15 cellular contexts compared by ENCODE assay signal in the genomic region with DNA sequence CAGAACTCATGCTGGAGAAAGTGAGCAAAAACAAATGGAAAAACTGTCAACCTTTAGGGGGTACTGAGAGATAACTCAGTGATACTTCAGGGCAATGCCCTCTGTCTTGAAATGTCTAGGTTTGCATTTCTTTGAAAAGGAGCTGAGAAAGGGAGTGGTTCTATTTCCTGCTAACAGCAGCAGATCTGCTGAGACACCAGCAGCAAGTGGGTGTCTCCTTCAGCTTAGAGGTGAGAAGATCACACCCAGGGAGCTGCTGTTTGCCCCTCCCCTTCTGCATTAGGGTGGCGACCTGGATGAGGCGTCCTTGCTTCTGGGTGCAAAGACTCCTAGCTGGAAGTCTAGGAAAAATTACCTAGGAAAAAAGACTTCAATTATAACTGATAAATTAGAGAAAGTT. TPM values are rescaled to one million over a fixed set of nuclear protein-coding genes. Genes with fewer than 3 reads are reported as not detected.
DNase-seq lines count a peak whose midpoint lies in the region; ATAC-seq and TF ChIP-seq lines count a peak whose summit lies in the region.
"Had no signal": no experiment of that assay in that cellular context is flagged by ENCODE, and none has a peak within 500 bp of the region (broad histone marks: within the 10 kb centered on the region; RNA-seq: fewer than 3 reads in every experiment).

No MANE protein-coding gene starts in this region.

- H3K4me1 ChIP-seq in body of pancreas: no peaks in the 10 kb centered on the region
- H3K4me1 ChIP-seq: left lung, SJCRH30, tibial artery had no signal

- H3K27ac Mint-ChIP-seq in activated CD4-positive, alpha-beta T cell treated with anti-CD3 and anti-CD28 coated beads, Interleukin-2, amount 10 ng/mL, durations not matched to agents 24 days and 14 days: peak overlapping the region; percentile 55
- H3K27ac Mint-ChIP-seq in activated CD8-positive, alpha-beta T cell treated with anti-CD3 and anti-CD28 coated beads for 36 hours: peak overlapping the region; percentile 64

- H3K4me1 Mint-ChIP-seq in activated CD4-positive, alpha-beta T cell treated with anti-CD3 and anti-CD28 coated beads, Interleukin-2, amount 10 ng/mL, durations not matched to agents 24 days and 14 days: peaks cover 24% of the 10 kb centered on the region
- peaks cover 14% of the 10 kb centered on the region for H3K4me1 Mint-ChIP-seq in activated CD8-positive, alpha-beta T cell treated with anti-CD3 and anti-CD28 coated beads for 36 hours (ENCODE audit: low read depth)

- TF ChIP-seq POLR2A in body of pancreas (IDR thresholded peaks at IDR 0.05): no peak

- no peaks in the 10 kb centered on the region for H3K27me3 ChIP-seq in body of pancreas
- H3K27me3 ChIP-seq: SJCRH30 had no signal

- peak; percentile 83 for DNase-seq in activated CD4-positive, alpha-beta T cell treated with anti-CD3 and anti-CD28 coated beads, Interleukin-2, amount 10 ng/mL, durations not matched to agents 24 days and 14 days
- no peak for DNase-seq in activated CD4-positive, alpha-beta T cell treated with anti-CD3 and anti-CD28 coated beads for 48 hours
- DNase-seq in activated CD8-positive, alpha-beta T cell treated with anti-CD3 and anti-CD28 coated beads for 36 hours: peak; percentile 46
- peak; percentile 29 for DNase-seq in iPS-NIHi7 (ENCODE audit: extremely low spot score)
- no peak for DNase-seq in SW480 (ENCODE audit: low spot score)
- no peak for DNase-seq in cerebellar nuclear complex (lab: John Stamatoyannopoulos, UW)
- no peak for DNase-seq in body of pancreas
- DNase-seq: left lung, NCI-H1417 treated with DMSO at 0.1 percent for 48 hours, SJCRH30, tibial artery had no signal

- CTCF ChIA-PET in activated CD8-positive, alpha-beta T cell treated with anti-CD3 and anti-CD28 coated beads for 36 hours (lab: Charles Lee): interaction anchor here (0.8 to 2.1 kb wide), 8 partner anchors 8 to 53 kb away, joined by 3 to 15 read pairs (median 3); no protein-coding TSS in a partner anchor

- H3K9me3 ChIP-seq in body of pancreas: no peaks in the 10 kb centered on the region
- H3K9me3 ChIP-seq: left lung, SJCRH30, tibial artery had no signal

- ATAC-seq in GM18867 (IDR thresholded peaks at IDR 0.05; ENCODE audit: unreplicated experiment) (peak; percentile 63), body of pancreas (no peak)
- ATAC-seq in activated CD8-positive, alpha-beta T cell treated with anti-CD3 and anti-CD28 coated beads for 36 hours: peak; percentile 96
- ATAC-seq: left lung had no signal

- 25 to 44% methylated on average over 2 of the region's 2 CpGs for WGBS in body of pancreas, 2 donors

- H3K9me3 Mint-ChIP-seq in activated CD4-positive, alpha-beta T cell treated with anti-CD3 and anti-CD28 coated beads, Interleukin-2, amount 10 ng/mL, durations not matched to agents 24 days and 14 days: no peaks in the 10 kb centered on the region
- no peaks in the 10 kb centered on the region for H3K9me3 Mint-ChIP-seq in activated CD8-positive, alpha-beta T cell treated with anti-CD3 and anti-CD28 coated beads for 36 hours

- no peak overlapping the region for H3K27ac ChIP-seq in body of pancreas
- H3K27ac ChIP-seq: left lung, SJCRH30, tibial artery had no signal

- no peaks in the 10 kb centered on the region for H3K36me3 ChIP-seq in body of pancreas (replicated peaks in 1 of 2; ENCODE audit: insufficient read depth in 1 of 2, low read depth in 2 of 2)
- H3K36me3 ChIP-seq: left lung, SJCRH30, tibial artery had no signal

- peak overlapping the region; percentile 54 for H3K4me3 Mint-ChIP-seq in activated CD4-positive, alpha-beta T cell treated with anti-CD3 and anti-CD28 coated beads, Interleukin-2, amount 10 ng/mL, durations not matched to agents 24 days and 14 days
- no peak overlapping the region for H3K4me3 Mint-ChIP-seq in activated CD8-positive, alpha-beta T cell treated with anti-CD3 and anti-CD28 coated beads for 36 hours

- intact Hi-C loops in activated CD4-positive, alpha-beta T cell treated with anti-CD3 and anti-CD28 coated beads, Interleukin-2, amount 10 ng/mL, durations not matched to agents 24 days and 14 days (cut with micrococcal nuclease): no loop called here
- intact Hi-C loops in activated CD8-positive, alpha-beta T cell treated with anti-CD3 and anti-CD28 coated beads for 36 hours (cut with micrococcal nuclease): no loop called here
- intact Hi-C loops in body of pancreas (cut with DNase I): no loop called here

- no peaks in the 10 kb centered on the region for H3K36me3 Mint-ChIP-seq in activated CD4-positive, alpha-beta T cell treated with anti-CD3 and anti-CD28 coated beads, Interleukin-2, amount 10 ng/mL, durations not matched to agents 24 days and 14 days (ENCODE audit: low read depth)
- no peaks in the 10 kb centered on the region for H3K36me3 Mint-ChIP-seq in activated CD8-positive, alpha-beta T cell treated with anti-CD3 and anti-CD28 coated beads for 36 hours (ENCODE audit: low read depth)

- H3K27me3 Mint-ChIP-seq in activated CD4-positive, alpha-beta T cell treated with anti-CD3 and anti-CD28 coated beads, Interleukin-2, amount 10 ng/mL, durations not matched to agents 24 days and 14 days: peaks cover 60% of the 10 kb centered on the region
- peaks cover 7% of the 10 kb centered on the region for H3K27me3 Mint-ChIP-seq in activated CD8-positive, alpha-beta T cell treated with anti-CD3 and anti-CD28 coated beads for 36 hours

- POLR2A ChIA-PET in activated CD8-positive, alpha-beta T cell treated with anti-CD3 and anti-CD28 coated beads for 36 hours (lab: Charles Lee): interaction anchor here (1.3 kb wide), 1 partner anchor 17 kb away, joined by 3 read pairs; no protein-coding TSS in a partner anchor

- TF ChIP-seq CTCF in activated CD8-positive, alpha-beta T cell treated with anti-CD3 and anti-CD28 coated beads for 36 hours (IDR thresholded peaks at IDR 0.05): no peak
- TF ChIP-seq CTCF in body of pancreas (IDR thresholded peaks at IDR 0.05): no peak

- no peak overlapping the region for H3K4me3 ChIP-seq in body of pancreas
- H3K4me3 ChIP-seq: left lung, SJCRH30, tibial artery had no signal

RNA-seq across cellular contexts. Expression of gene XIRP1, which starts 42.3 kb away (rescaled TPM):
- total RNA-seq in activated CD4-positive, alpha-beta T cell treated with anti-CD3 and anti-CD28 coated beads, Interleukin-2, amount 10 ng/mL, durations not matched to agents 24 days and 14 days: 2.7 and 2.9 TPM in 2 replicates
- 1 to 10 TPM; 2.5 TPM for total RNA-seq in activated CD8-positive, alpha-beta T cell treated with anti-CD3 and anti-CD28 coated beads for 36 hours
- not detected for total RNA-seq in body of pancreas
- total RNA-seq: A673 had no signal

RNA-seq across cellular contexts. Expression of gene CX3CR1, which starts 45.1 kb away (rescaled TPM):
- 0.19 and 0.21 TPM in 2 replicates for total RNA-seq in activated CD4-positive, alpha-beta T cell treated with anti-CD3 and anti-CD28 coated beads, Interleukin-2, amount 10 ng/mL, durations not matched to agents 24 days and 14 days
- total RNA-seq in activated CD8-positive, alpha-beta T cell treated with anti-CD3 and anti-CD28 coated beads for 36 hours: under 1 TPM; 0.34 to 0.88 TPM
- total RNA-seq in body of pancreas: 1 to 10 TPM in 1 of 2 donors, not detected in 1; 1.3 TPM
- total RNA-seq: A673, LHCN-M2, myocyte, SJCRH30 had no signal

Comparison
In these comparisons a context has a peak if more than half of its experiments do, and no peak if none do; other contexts are left out.
1. DNase-seq: peak in activated CD4-positive, alpha-beta T cell treated with anti-CD3 and anti-CD28 coated beads, Interleukin-2, amount 10 ng/mL, durations not matched to agents 24 days and 14 days (single experiment), activated CD8-positive, alpha-beta T cell treated with anti-CD3 and anti-CD28 coated beads for 36 hours (single experiment) and iPS-NIHi7 (single experiment); none in activated CD4-positive, alpha-beta T cell treated with anti-CD3 and anti-CD28 coated beads for 48 hours (single experiment), SW480 (single experiment), cerebellar nuclear complex (0 of 2) and body of pancreas (0 of 4).